8 cellular contexts compared by ENCODE assay signal in genomic region chr12:12891646-12892355, GRCh38. TPM values are rescaled to one million over a fixed set of nuclear protein-coding genes. Genes with fewer than 3 reads are reported as not detected.
A peak's percentile ranks its signal among the peaks of the same experiment; 100 is the strongest.
DNase-seq lines count a peak whose midpoint lies in the region; ATAC-seq, FAIRE-seq and TF ChIP-seq lines count a peak whose summit lies in the region.

No MANE protein-coding gene starts in this region.

- H3K36me3 Mint-ChIP-seq in activated T-helper 1 cell treated with anti-CD3 and anti-CD28 coated beads, Interleukin-12 subunit alpha, Interleukin-12 subunit beta, Interleukin-2, Interleukin-4 antibody, amounts not matched to agents 30 ng/mL and 10 ng/mL and 1 ng/mL, durations not matched to agents 14 hours and 24 hours and 36 hours (ENCODE audit: low read depth), result no peaks in the 10 kb centered on the region

- ATAC-seq in HCT116, result no peak
- no peak for ATAC-seq in GM21367 (IDR thresholded peaks at IDR 0.05; ENCODE audit: unreplicated experiment)

- no peak for DNase-seq in HCT116 (ENCODE audit: low read depth, low spot score)
- no peak for DNase-seq in activated T-helper 1 cell treated with anti-CD3 and anti-CD28 coated beads, Interleukin-12 subunit alpha, Interleukin-12 subunit beta, Interleukin-2, Interleukin-4 antibody, amounts not matched to agents 30 ng/mL and 10 ng/mL and 1 ng/mL, durations not matched to agents 14 hours and 24 hours and 36 hours (ENCODE audit: low spot score)
- no peak for DNase-seq in iPS DF 6.9 (ENCODE audit: low read depth, low spot score)
- DNase-seq in small intestine, result peak; percentile 52
- DNase-seq in NCI-H1105 treated with DMSO at 0.1 percent for 48 hours (lab: John Stamatoyannopoulos, UW), result no peak
- no peak for DNase-seq in occipital lobe (lab: John Stamatoyannopoulos, UW)
- no peak for DNase-seq in stimulated activated CD4-positive, alpha-beta T cell treated with anti-CD3 and anti-CD28 coated beads, Interleukin-12 subunit alpha, Interleukin-12 subunit beta, amount 100 ng/mL, for 4 hours

- H3K27me3 ChIP-seq in HCT116 (ENCODE audit: insufficient read depth, low read length) (no peaks in the 10 kb centered on the region), iPS DF 6.9 (ENCODE audit: control insufficient read depth, insufficient read depth, low read length) (no peaks in the 10 kb centered on the region), small intestine (ENCODE audit: control insufficient read depth in 2 of 2, insufficient read depth in 2 of 2, low read length in 2 of 2) (no peaks in the 10 kb centered on the region)

- RAD21 ChIA-PET in HCT116 (lab: Charles Lee; ENCODE audit: low non-redundant PET in 1 of 2, low total read pairs in 2 of 2, uncharacterized antibody in 2 of 2, unreplicated experiment in 2 of 2), result interaction anchor here (0.6 to 2.0 kb wide), 4 partner anchors 19 to 79 kb away, joined by 3 to 12 read pairs (median 7); partner anchors contain the start of gene DDX47 (in 1 of the 2)

- H3K36me3 ChIP-seq in HCT116 (ENCODE audit: control insufficient read depth in 1 of 2, insufficient read depth in 2 of 2, low read length in 2 of 2), result peaks cover 0 to 19% of the 10 kb centered on the region in 2 experiments; a peak in 1 of 4 replicates
- no peaks in the 10 kb centered on the region for H3K36me3 ChIP-seq in iPS DF 6.9 (ENCODE audit: control insufficient read depth, insufficient read depth, low read length)
- peaks cover 0 to 4% of the 10 kb centered on the region in 2 donors for H3K36me3 ChIP-seq in small intestine (ENCODE audit: control insufficient read depth in 2 of 2, insufficient read depth in 2 of 2, low read length in 2 of 2)

- peak overlapping the region; percentile 89 for H3K9ac ChIP-seq in HCT116 (ENCODE audit: low read length)

- FAIRE-seq in small intestine (lab: Jason Lieb, UNC), result no peak

- H3K27ac ChIP-seq in HCT116 (ENCODE audit: low read depth, low read length) (peak overlapping the region; percentile 93), iPS DF 6.9 (ENCODE audit: low read length) (no peak overlapping the region), small intestine (ENCODE audit: low read depth in 1 of 2, low read length in 1 of 2) (peak overlapping the region; percentile 94 to 96)

- H3K79me2 ChIP-seq in HCT116 (ENCODE audit: insufficient read depth, low read length), result peaks cover 57% of the 10 kb centered on the region

- TSS peak; percentile 61 for BruUV-seq in HCT116 (replicated peaks; lab: Mats Ljungman, UMichigan)

- H3K4me1 ChIP-seq in HCT116 (ENCODE audit: control insufficient read depth in 1 of 2, insufficient read depth in 2 of 2, low read length in 2 of 2) (peaks cover 57 to 90% of the 10 kb centered on the region in 2 experiments), iPS DF 6.9 (ENCODE audit: control insufficient read depth, insufficient read depth, low read length) (no peaks in the 10 kb centered on the region), small intestine (ENCODE audit: control insufficient read depth in 2 of 2, insufficient read depth in 1 of 2, low read depth in 1 of 2, low read length in 1 of 2) (peaks cover 0 to 3% of the 10 kb centered on the region in 2 donors)

- no CpG with 5 or more reads among the region's 15 CpGs for WGBS in iPS DF 6.9 (ENCODE audit: insufficient coverage, insufficient read length)
- WGBS in small intestine, 3 donors, result 4 to 20% (median 11%) methylated on average over 15 of the region's 15 CpGs

- peaks cover 9% of the 10 kb centered on the region; the same call in 1 of the 2 replicates for H4K20me1 ChIP-seq in HCT116 (ENCODE audit: insufficient read depth)

- CTCF ChIA-PET in HCT116 (lab: Charles Lee), result interaction anchor here (0.8 to 3.7 kb wide), 5 partner anchors 19 to 103 kb away, joined by 3 to 29 read pairs (median 3); no protein-coding TSS in a partner anchor

- no peak overlapping the region for H3K27ac Mint-ChIP-seq in activated T-helper 1 cell treated with anti-CD3 and anti-CD28 coated beads, Interleukin-12 subunit alpha, Interleukin-12 subunit beta, Interleukin-2, Interleukin-4 antibody, amounts not matched to agents 30 ng/mL and 10 ng/mL and 1 ng/mL, durations not matched to agents 14 hours and 24 hours and 36 hours

- intact Hi-C loops in HCT116 (cut with micrococcal nuclease), result loop anchor here (1.0 to 10.0 kb wide), 6 partner anchors 20 to 167 kb away; partner anchors contain the start of genes APOLD1 and DDX47
- intact Hi-C loops in activated T-helper 1 cell treated with anti-CD3 and anti-CD28 coated beads, Interleukin-12 subunit alpha, Interleukin-12 subunit beta, Interleukin-2, Interleukin-4 antibody, amounts not matched to agents 30 ng/mL and 10 ng/mL and 1 ng/mL, durations not matched to agents 14 hours and 24 hours and 36 hours (cut with micrococcal nuclease), result loop anchor here (1.0 to 2.0 kb wide), 2 partner anchors 54 to 103 kb away; no protein-coding TSS in a partner anchor

- H3K4me3 ChIP-seq in HCT116 (replicated peaks in 1 of 2; ENCODE audit: low read depth in 1 of 2, low read length in 2 of 2), result peak overlapping the region; percentile 59 to 91
- peak overlapping the region; percentile 52; the same call in 1 of the 2 replicates for H3K4me3 ChIP-seq in iPS DF 6.9 (ENCODE audit: low read length)
- peak overlapping the region; percentile 8 to 83 for H3K4me3 ChIP-seq in small intestine (ENCODE audit: low read depth in 1 of 2, low read length in 2 of 2)

- no peaks in the 10 kb centered on the region for H3K9me3 Mint-ChIP-seq in activated T-helper 1 cell treated with anti-CD3 and anti-CD28 coated beads, Interleukin-12 subunit alpha, Interleukin-12 subunit beta, Interleukin-2, Interleukin-4 antibody, amounts not matched to agents 30 ng/mL and 10 ng/mL and 1 ng/mL, durations not matched to agents 14 hours and 24 hours and 36 hours

- POLR2A ChIA-PET in HCT116 (lab: Charles Lee), result interaction anchor here (0.5 to 3.9 kb wide), 25 partner anchors 9 to 1260 kb away, joined by 3 to 66 read pairs (median 5); no protein-coding TSS in a partner anchor

- no peak overlapping the region for H2AFZ ChIP-seq in HCT116 (ENCODE audit: low read depth, low read length, poor library complexity, severe bottlenecking)

- peak overlapping the region; percentile 56 for H3K4me3 Mint-ChIP-seq in activated T-helper 1 cell treated with anti-CD3 and anti-CD28 coated beads, Interleukin-12 subunit alpha, Interleukin-12 subunit beta, Interleukin-2, Interleukin-4 antibody, amounts not matched to agents 30 ng/mL and 10 ng/mL and 1 ng/mL, durations not matched to agents 14 hours and 24 hours and 36 hours

- TF ChIP-seq CTCF in HCT116 (IDR thresholded peaks at IDR 0.05 in 2 of 3, conservative IDR thresholded peaks at IDR 0.05 in 1 of 3; ENCODE audit: borderline replicate concordance in 1 of 3, insufficient read depth in 1 of 3, low read depth in 2 of 3, low read length in 2 of 3), result 0 out of 6 replicates have a peak, but pooled peaks of 1 of the 3 experiments have one; percentile 9

- no peak for TF ChIP-seq POLR2A in HCT116 (IDR thresholded peaks at IDR 0.05; ENCODE audit: borderline replicate concordance, extremely low read depth, insufficient read depth, insufficient read length)

- peaks cover 9% of the 10 kb centered on the region for H3K4me1 Mint-ChIP-seq in activated T-helper 1 cell treated with anti-CD3 and anti-CD28 coated beads, Interleukin-12 subunit alpha, Interleukin-12 subunit beta, Interleukin-2, Interleukin-4 antibody, amounts not matched to agents 30 ng/mL and 10 ng/mL and 1 ng/mL, durations not matched to agents 14 hours and 24 hours and 36 hours (ENCODE audit: low read depth)

- peaks cover 51% of the 10 kb centered on the region for H3K27me3 Mint-ChIP-seq in activated T-helper 1 cell treated with anti-CD3 and anti-CD28 coated beads, Interleukin-12 subunit alpha, Interleukin-12 subunit beta, Interleukin-2, Interleukin-4 antibody, amounts not matched to agents 30 ng/mL and 10 ng/mL and 1 ng/mL, durations not matched to agents 14 hours and 24 hours and 36 hours (ENCODE audit: insufficient read depth)

- H3K9me3 ChIP-seq in HCT116 (ENCODE audit: control insufficient read depth in 1 of 2, insufficient read depth in 1 of 2, low read depth in 1 of 2, low read length in 2 of 2) (no peaks in the 10 kb centered on the region), iPS DF 6.9 (ENCODE audit: control insufficient read depth, insufficient read depth, low read length) (no peaks in the 10 kb centered on the region), small intestine (ENCODE audit: control insufficient read depth, low read depth) (no peaks in the 10 kb centered on the region)

- peak overlapping the region; percentile 97 for H3K4me2 ChIP-seq in HCT116 (ENCODE audit: low read length)

- H3K9me2 ChIP-seq in HCT116 (ENCODE audit: insufficient read depth), result no peaks in the 10 kb centered on the region

- TF ChIP-seq RAD21 in HCT116 (IDR thresholded peaks at IDR 0.05; ENCODE audit: low read depth), result no peak

TF ChIP-seq in HCT116, 20 proteins besides CTCF, POLR2A, EP300 and RAD21 (continues in another document):
- TF ChIP-seq POLR2AphosphoS5 (IDR thresholded peaks at IDR 0.05; ENCODE audit: low read depth, low read length), result no peak
- no peak for TF ChIP-seq FOSL1 (IDR thresholded peaks at IDR 0.05; ENCODE audit: low read depth)

RNA-seq across cellular contexts. Expression of gene GPRC5A, which starts 0.4 kb away (rescaled TPM):
- total RNA-seq in HCT116 (2021; ENCODE audit: unreplicated experiment) (305 TPM), occipital lobe (0.31 TPM)
- polyA plus RNA-seq in HCT116 (2012), result 200 and 379 TPM in 2 replicates
- total RNA-seq in activated T-helper 1 cell treated with anti-CD3 and anti-CD28 coated beads, Interleukin-12 subunit alpha, Interleukin-12 subunit beta, Interleukin-2, Interleukin-4 antibody, amounts not matched to agents 30 ng/mL and 10 ng/mL and 1 ng/mL, durations not matched to agents 14 hours and 24 hours and 36 hours, result not detected in 2 replicates
- 10 to 100 TPM; 13.2 to 28.6 (median 15.8) TPM for polyA plus RNA-seq in small intestine

Comparison
In these comparisons a context has a peak if more than half of its experiments do, and no peak if none do; other contexts are left out.
1. RNA of gene GPRC5A, which starts 0.4 kb away (total RNA-seq): 305 TPM in HCT116 (single experiment); 0.31 TPM in occipital lobe (single experiment) and not detected in activated T-helper 1 cell treated with anti-CD3 and anti-CD28 coated beads, Interleukin-12 subunit alpha, Interleukin-12 subunit beta, Interleukin-2, Interleukin-4 antibody, amounts not matched to agents 30 ng/mL and 10 ng/mL and 1 ng/mL, durations not matched to agents 14 hours and 24 hours and 36 hours; every median in the first group is over 100 times any median in the second.
2. Peak in every context shown above with its lines, with median percentiles within 50 percentile points of each other: H3K4me3 ChIP-seq.